Comparison of ENCODE assay signal across 12 cellular contexts in the genomic region with DNA sequence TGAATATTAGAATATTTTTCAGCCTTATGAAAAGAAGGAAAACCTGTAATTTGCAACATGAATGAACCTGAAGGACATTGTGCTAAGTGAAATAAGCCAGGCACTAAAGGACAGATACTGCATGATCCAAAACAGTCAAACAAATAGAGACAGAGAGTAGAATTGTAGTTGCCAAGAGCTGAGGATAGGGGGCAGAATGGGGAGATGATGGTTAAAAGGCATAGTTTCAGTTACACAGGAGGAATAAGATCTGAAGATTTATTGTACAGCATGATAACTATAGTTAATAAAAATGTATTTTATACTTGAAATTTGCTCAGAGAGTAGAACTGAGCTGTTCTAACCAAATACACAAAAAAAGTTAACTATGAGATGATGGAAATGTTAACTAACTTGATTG.
A peak's percentile ranks its signal among the peaks of the same experiment; 100 is the strongest.
DNase-seq lines count a peak whose midpoint lies in the region; ATAC-seq and TF ChIP-seq lines count a peak whose summit lies in the region.
"Had no signal": no experiment of that assay in that cellular context is flagged by ENCODE, and none has a peak within 500 bp of the region (broad histone marks: within the 10 kb centered on the region; RNA-seq: fewer than 3 reads in every experiment).

No MANE protein-coding gene starts in this region.

- no peak for TF ChIP-seq POLR2A in thyroid gland (IDR thresholded peaks at IDR 0.05)

- H3K4me1 ChIP-seq in cardiac muscle cell (ENCODE audit: low read depth) (no peaks in the 10 kb centered on the region), thyroid gland (no peaks in the 10 kb centered on the region)

- H3K9me3 ChIP-seq in cardiac muscle cell (ENCODE audit: low read depth) = no peaks in the 10 kb centered on the region
- H3K9me3 ChIP-seq in thyroid gland = no peaks in the 10 kb centered on the region

- intact Hi-C loops in cardiac septum (cut with DNase I) = no loop called here
- intact Hi-C loops in thyroid gland (cut with DNase I) = loop anchor here (10.0 kb wide), 1 partner anchor 263 kb away; no protein-coding TSS in a partner anchor

- no peak overlapping the region for H3K27ac Mint-ChIP-seq in effector memory CD8-positive, alpha-beta T cell
- H3K27ac Mint-ChIP-seq: CD4-positive, alpha-beta T cell; stimulated activated naive CD8-positive, alpha-beta T cell treated with anti-CD3 and anti-CD28 coated beads, Interleukin-15, Interleukin-2, amounts not matched to agents 100 ng/mL and 50 ng/mL, for 24 hours had no signal

- peaks cover 0 to 3% of the 10 kb centered on the region in 2 donors for H3K9me3 Mint-ChIP-seq in effector memory CD8-positive, alpha-beta T cell

- TF ChIP-seq CTCF in cardiac muscle cell (IDR thresholded peaks at IDR 0.05; ENCODE audit: low read depth, low read length) = peak; percentile 44
- TF ChIP-seq CTCF in thyroid gland (IDR thresholded peaks at IDR 0.05) = peak in 1 of 6 experiments; percentile 10

- H3K36me3 ChIP-seq in cardiac muscle cell (no peaks in the 10 kb centered on the region), thyroid gland (no peaks in the 10 kb centered on the region)

- H3K27me3 ChIP-seq in cardiac muscle cell (no peaks in the 10 kb centered on the region), thyroid gland (no peaks in the 10 kb centered on the region)

- H3K4me3 ChIP-seq in cardiac muscle cell (no peak overlapping the region), thyroid gland (replicated peaks in 1 of 3) (no peak overlapping the region)

- DNase-seq in cardiac muscle cell (ENCODE audit: low read depth in 1 of 2, low spot score in 1 of 2) = peak in 1 of 2 donors; percentile 8
- no peak for DNase-seq in cardiac septum (ENCODE audit: low spot score)
- peak; percentile 6 for DNase-seq in LHCN-M2 (ENCODE audit: low read depth)
- DNase-seq in effector memory CD8-positive, alpha-beta T cell = no peak
- no peak for DNase-seq in kidney glomerular epithelial cell (lab: John Stamatoyannopoulos, UW)
- DNase-seq in thyroid gland = no peak
- DNase-seq: CD4-positive, alpha-beta T cell; PC-3; stimulated activated CD4-positive, alpha-beta T cell treated with anti-CD3 and anti-CD28 coated beads, Interleukin-12 subunit alpha, Interleukin-12 subunit beta, amount 100 ng/mL, for 4 hours had no signal

- no peaks in the 10 kb centered on the region for H3K4me1 Mint-ChIP-seq in effector memory CD8-positive, alpha-beta T cell (ENCODE audit: low read depth in 2 of 2)

- no peaks in the 10 kb centered on the region for H3K36me3 Mint-ChIP-seq in effector memory CD8-positive, alpha-beta T cell (ENCODE audit: insufficient read depth)

- ATAC-seq in effector memory CD8-positive, alpha-beta T cell (replicated peaks) = peak; percentile 41
- ATAC-seq in GM18858 (IDR thresholded peaks at IDR 0.05; ENCODE audit: unreplicated experiment) = no peak
- ATAC-seq in HG03039 (IDR thresholded peaks at IDR 0.05; ENCODE audit: unreplicated experiment) = no peak
- ATAC-seq: PC-3 had no signal

- no peak overlapping the region for H3K4me3 Mint-ChIP-seq in effector memory CD8-positive, alpha-beta T cell
- H3K4me3 Mint-ChIP-seq: CD4-positive, alpha-beta T cell; stimulated activated naive CD8-positive, alpha-beta T cell treated with anti-CD3 and anti-CD28 coated beads, Interleukin-15, Interleukin-2, amounts not matched to agents 100 ng/mL and 50 ng/mL, for 24 hours had no signal

- H3K27ac ChIP-seq in cardiac muscle cell (no peak overlapping the region), thyroid gland (no peak overlapping the region)

- H3K27me3 Mint-ChIP-seq in effector memory CD8-positive, alpha-beta T cell = no peaks in the 10 kb centered on the region
- H3K27me3 Mint-ChIP-seq: CD4-positive, alpha-beta T cell; stimulated activated naive CD8-positive, alpha-beta T cell treated with anti-CD3 and anti-CD28 coated beads, Interleukin-15, Interleukin-2, amounts not matched to agents 100 ng/mL and 50 ng/mL, for 24 hours had no signal
